Comparison of ENCODE assay signal across 14 cellular contexts in the genomic region with DNA sequence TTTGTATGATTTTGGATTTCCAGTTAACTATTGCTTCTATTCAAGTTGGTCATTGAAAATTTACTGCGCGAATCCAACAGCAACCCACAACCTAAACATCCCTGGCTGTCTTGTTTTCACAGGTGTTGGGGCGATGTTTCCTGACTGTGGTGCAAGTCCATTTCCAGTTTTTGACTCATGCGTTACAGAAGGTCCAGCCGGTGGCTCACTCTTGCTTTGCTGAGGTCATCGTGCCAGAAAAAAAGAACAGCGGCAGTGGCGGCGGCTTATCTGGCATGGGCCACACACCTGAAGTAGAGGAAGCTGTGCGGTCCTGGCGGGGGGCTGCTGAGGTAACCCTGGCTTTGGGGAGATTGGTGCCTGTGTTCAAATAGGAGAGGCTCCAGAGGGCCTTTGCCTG. TPM values are rescaled to one million over a fixed set of nuclear protein-coding genes. Genes with fewer than 3 reads are reported as not detected.
DNase-seq lines count a peak whose midpoint lies in the region; ATAC-seq lines count a peak whose summit lies in the region.
"Had no signal": no experiment of that assay in that cellular context is flagged by ENCODE, and none has a peak within 500 bp of the region (broad histone marks: within the 10 kb centered on the region; RNA-seq: fewer than 3 reads in every experiment).

No MANE protein-coding gene starts in this region.

- 81% methylated on average over 11 of the region's 11 CpGs for WGBS in right cardiac atrium

- DNase-seq in right cardiac atrium (no peak), left cardiac atrium (no peak), epithelial cell of prostate (ENCODE audit: low read depth, low spot score) (no peak), posterior vena cava (ENCODE audit: low spot score) (peak; percentile 81), DMS114 treated with DMSO at 0.1 percent for 48 hours (lab: John Stamatoyannopoulos, UW; ENCODE audit: unreplicated experiment) (no peak), T-helper 1 cell (no peak)
- DNase-seq: ACHN; activated naive CD4-positive, alpha-beta T cell treated with Interleukin-2 at 50 U/mL for 16 hours; Calu3; NCI-H187; NCI-H526 treated with DMSO at 0.1 percent for 48 hours had no signal

- H3K9me3 ChIP-seq in right cardiac atrium (ENCODE audit: control insufficient read depth, low read length), result no peaks in the 10 kb centered on the region

- H3K27me3 ChIP-seq in right cardiac atrium (ENCODE audit: control insufficient read depth, insufficient read depth), result no peaks in the 10 kb centered on the region

- intact Hi-C loops in right cardiac atrium (cut with DNase I), result loop anchor here in 1 of 4 donors (10.0 kb wide), 1 partner anchor 635 kb away; no protein-coding TSS in a partner anchor
- intact Hi-C loops in left cardiac atrium (cut with DNase I), result loop anchor here in 1 of 2 donors (5.0 kb wide), 1 partner anchor 47 kb away; no protein-coding TSS in a partner anchor
- intact Hi-C loops in posterior vena cava (cut with DNase I), result no loop called here

- no peak overlapping the region for H3K4me3 ChIP-seq in right cardiac atrium (ENCODE audit: low read length)

- ATAC-seq in right cardiac atrium, result peak in 1 of 2 donors; percentile 18
- no peak for ATAC-seq in left cardiac atrium
- no peak for ATAC-seq in HG02588 (IDR thresholded peaks at IDR 0.05; ENCODE audit: unreplicated experiment)
- ATAC-seq in HG03432 (IDR thresholded peaks at IDR 0.05; ENCODE audit: unreplicated experiment), result no peak
- ATAC-seq: HepG2 had no signal

- H3K4me1 ChIP-seq in right cardiac atrium (ENCODE audit: control insufficient read depth, insufficient read depth, low read length), result peaks cover 29% of the 10 kb centered on the region

- H3K27ac ChIP-seq in right cardiac atrium (ENCODE audit: low read length) (peak overlapping the region; percentile 72), epithelial cell of prostate (peak overlapping the region; percentile 51)

RNA-seq across cellular contexts. Expression of a gene that starts 45.2 kb away (rescaled TPM):
- total RNA-seq in right cardiac atrium (100 to 1,000 TPM; 362 to 456 (median 404) TPM), left cardiac atrium (100 to 1,000 TPM; 337 to 408 TPM), posterior vena cava (100 to 1,000 TPM; 176 to 206 TPM)
- polyA plus RNA-seq in right cardiac atrium, result 285 TPM
